Comparison of ENCODE assay signal across 18 cellular contexts in the genomic region with DNA sequence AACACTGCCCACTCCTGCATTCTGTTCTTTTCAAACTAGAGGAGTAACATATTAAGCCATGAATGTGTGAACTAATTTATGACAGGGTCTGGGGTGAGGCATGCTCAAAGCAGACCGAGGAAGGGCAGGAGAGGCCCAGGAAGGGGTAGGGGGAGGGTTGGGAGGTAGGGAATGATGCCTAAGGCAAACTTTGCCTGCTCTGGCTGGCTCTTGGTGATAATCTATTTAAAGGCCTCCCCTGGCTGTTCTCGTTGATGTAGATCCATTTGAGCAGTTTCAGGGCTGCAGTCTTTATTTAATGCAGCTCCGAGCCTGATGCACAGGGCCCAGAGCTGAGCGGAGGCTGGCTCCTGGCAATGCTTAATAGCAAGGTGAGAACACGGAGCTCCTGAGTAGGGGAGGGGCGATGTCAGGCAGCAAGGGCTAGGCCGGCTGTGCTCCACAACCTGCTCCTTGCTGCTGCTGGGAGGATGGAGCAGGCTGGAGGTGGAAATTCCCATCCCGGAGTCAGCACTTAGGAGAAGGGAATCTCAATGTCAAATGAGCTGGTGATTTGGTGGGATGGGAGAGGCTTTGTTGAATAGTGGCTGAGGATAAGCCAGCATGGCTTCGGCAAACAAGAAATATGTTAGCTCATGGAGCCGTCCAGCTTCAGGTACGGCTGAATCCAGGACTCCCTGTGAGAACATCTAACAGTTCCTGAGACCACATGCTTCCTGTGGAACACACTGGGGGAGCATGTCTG.
DNase-seq lines count a peak whose midpoint lies in the region; ATAC-seq, FAIRE-seq and TF ChIP-seq lines count a peak whose summit lies in the region.
"Had no signal": no experiment of that assay in that cellular context is flagged by ENCODE, and none has a peak within 500 bp of the region (broad histone marks: within the 10 kb centered on the region; RNA-seq: fewer than 3 reads in every experiment).

No MANE protein-coding gene starts in this region.

- no peak overlapping the region for H4K5ac ChIP-seq in H1 (ENCODE audit: insufficient read length, low read depth, low read length)

- no peak overlapping the region for H3K4ac ChIP-seq in H1 (replicated peaks; ENCODE audit: insufficient read length, low read depth, low read length)

- no peak overlapping the region for H3K4me2 ChIP-seq in H1 (ENCODE audit: insufficient read depth in 1 of 2, low read depth in 2 of 2, low read length in 2 of 2)

- no peak overlapping the region for H3K18ac ChIP-seq in H1 (ENCODE audit: extremely low read depth, low read length)

- no peak overlapping the region for H2AFZ ChIP-seq in H1 (ENCODE audit: low read length)

- peak; percentile 13 for DNase-seq in activated T-cell treated with anti-CD3 and anti-CD28 coated beads, Interleukin-2, amount 50 U/mL, for 24 hours
- DNase-seq in activated T-cell treated with anti-CD3 and anti-CD28 coated beads, Interleukin-2, amount 50 U/mL, for 1 hour, result no peak
- DNase-seq in H1 (ENCODE audit: low read depth in 1 of 2, low spot score in 2 of 2) (peak in 1 of 2 experiments; percentile 41), mesothelial cell of epicardium (ENCODE audit: low spot score in 2 of 2, unreplicated experiment in 2 of 2) (peak; percentile 21 to 47), upper lobe of right lung (peak; percentile 26), HUDEP-2 (lab: John Stamatoyannopoulos, UW; ENCODE audit: unreplicated experiment in 76 of 76) (no peak), HT-29 (ENCODE audit: low spot score) (no peak), Calu3 (no peak)
- DNase-seq: brain microvascular endothelial cell, HCEC 1CT, naive B cell had no signal

- 0 out of 2 replicates have a peak overlapping the region, but pooled peaks have one; percentile 42 for H2BK12ac ChIP-seq in H1 (ENCODE audit: low read depth, low read length)

- CTCF ChIA-PET in H1 (lab: Charles Lee; ENCODE audit: partially characterized antibody), result interaction anchor here (0.7 to 9.4 kb wide), 7 partner anchors 9 to 335 kb away, joined by 3 to 56 read pairs (median 5); no protein-coding TSS in a partner anchor
- CTCF ChIA-PET in Calu3 (lab: Charles Lee), result interaction anchor here (1.0 kb wide), 1 partner anchor 86 kb away, joined by 3 read pairs; no protein-coding TSS in a partner anchor

- H2BK15ac ChIP-seq in H1 (ENCODE audit: low read length), result 0 out of 2 replicates have a peak overlapping the region, but pooled peaks have one; percentile 53

- no peaks in the 10 kb centered on the region for H4K20me1 ChIP-seq in H1 (replicated peaks in 1 of 2; ENCODE audit: control insufficient read depth in 1 of 2, insufficient read depth in 2 of 2, low read length in 2 of 2)

- no peak for TF ChIP-seq CTCF in H1 (IDR thresholded peaks at IDR 0.05; ENCODE audit: control extremely low read depth in 1 of 3, insufficient read depth in 1 of 3, low read depth in 1 of 3, low read length in 3 of 3)
- TF ChIP-seq CTCF in mesothelial cell of epicardium (IDR thresholded peaks at IDR 0.05; ENCODE audit: unreplicated experiment), result no peak
- TF ChIP-seq CTCF in upper lobe of right lung (IDR thresholded peaks at IDR 0.05), result no peak
- TF ChIP-seq CTCF in Calu3 (IDR thresholded peaks at IDR 0.05; ENCODE audit: unreplicated experiment), result no peak

- TF ChIP-seq POLR2A in H1 (IDR thresholded peaks at IDR 0.05; ENCODE audit: control extremely low read depth in 1 of 2, low read depth in 2 of 2, low read length in 2 of 2), result no peak

- no peak overlapping the region for H3K14ac ChIP-seq in H1 (ENCODE audit: insufficient read length)

- WGBS in H1 (ENCODE audit: extremely low coverage in 1 of 2, insufficient coverage in 1 of 2, insufficient read length in 1 of 2, insufficient replicate concordance in 2 of 2, low coverage in 1 of 2, low lambda C conversion rate in 2 of 2, missing lambda C conversion rate in 1 of 2), 2 experiments, result 79% methylated on average over 11 of the region's 11 CpGs; no CpG with 5 or more reads in 1 of the 2 experiments

- no peak overlapping the region for H4K8ac ChIP-seq in H1 (ENCODE audit: extremely low read depth, insufficient read depth, low read length)

- H2BK120ac ChIP-seq in H1 (replicated peaks; ENCODE audit: low read depth, low read length), result no peak overlapping the region

- H3K27ac Mint-ChIP-seq in activated T-cell treated with anti-CD3 and anti-CD28 coated beads, Interleukin-2, amount 50 U/mL, for 24 hours, result no peak overlapping the region
- H3K27ac Mint-ChIP-seq in mesothelial cell of epicardium (peak overlapping the region; percentile 17), Calu3 (ENCODE audit: unreplicated experiment) (no peak overlapping the region)
- H3K27ac Mint-ChIP-seq: activated naive CD4-positive, alpha-beta T cell treated with anti-CD3 and anti-CD28 coated beads, Interleukin-2, amount 50 U/mL, for 24 hours; CD8-positive, alpha-beta memory T cell; T-cell had no signal

- H3K4me1 Mint-ChIP-seq in activated T-cell treated with anti-CD3 and anti-CD28 coated beads, Interleukin-2, amount 50 U/mL, for 24 hours (ENCODE audit: low read depth), result no peaks in the 10 kb centered on the region
- H3K4me1 Mint-ChIP-seq in mesothelial cell of epicardium (peaks cover 18% of the 10 kb centered on the region), Calu3 (ENCODE audit: low read depth, unreplicated experiment) (no peaks in the 10 kb centered on the region)

- H3K36me3 Mint-ChIP-seq in activated T-cell treated with anti-CD3 and anti-CD28 coated beads, Interleukin-2, amount 50 U/mL, for 24 hours (ENCODE audit: low read depth), result no peaks in the 10 kb centered on the region
- H3K36me3 Mint-ChIP-seq in mesothelial cell of epicardium (no peaks in the 10 kb centered on the region), Calu3 (ENCODE audit: insufficient read depth, unreplicated experiment) (no peaks in the 10 kb centered on the region)
- H3K36me3 Mint-ChIP-seq: activated naive CD4-positive, alpha-beta T cell treated with anti-CD3 and anti-CD28 coated beads, Interleukin-2, amount 50 U/mL, for 24 hours; CD8-positive, alpha-beta memory T cell; T-cell had no signal

- no peak for TF ChIP-seq RAD21 in H1 (IDR thresholded peaks at IDR 0.05 in 1 of 2, conservative IDR thresholded peaks at IDR 0.05 in 1 of 2; ENCODE audit: low read depth in 2 of 2, low read length in 2 of 2)

- POLR2A ChIA-PET in H1 (lab: Charles Lee; ENCODE audit: partially characterized antibody), result interaction anchor here (0.6 to 1.3 kb wide), 3 partner anchors 43 to 269 kb away, joined by 3 to 4 read pairs (median 3); partner anchors contain the start of gene UIMC1

- H3K9me3 Mint-ChIP-seq in activated T-cell treated with anti-CD3 and anti-CD28 coated beads, Interleukin-2, amount 50 U/mL, for 24 hours, result no peaks in the 10 kb centered on the region
- H3K9me3 Mint-ChIP-seq in mesothelial cell of epicardium (no peaks in the 10 kb centered on the region), Calu3 (ENCODE audit: low read depth, unreplicated experiment) (no peaks in the 10 kb centered on the region)
- H3K9me3 Mint-ChIP-seq: activated naive CD4-positive, alpha-beta T cell treated with anti-CD3 and anti-CD28 coated beads, Interleukin-2, amount 50 U/mL, for 24 hours; CD8-positive, alpha-beta memory T cell; IgD-negative memory B cell; T-cell had no signal

- no peak overlapping the region for H3K23ac ChIP-seq in H1 (ENCODE audit: insufficient read length)

- H3K4me1 ChIP-seq in H1 (replicated peaks in 1 of 4; ENCODE audit: control insufficient read depth in 3 of 4, insufficient read depth in 4 of 4, low read length in 3 of 4) (peaks cover 4 to 23% (median 13%) of the 10 kb centered on the region in 4 experiments), upper lobe of right lung (no peaks in the 10 kb centered on the region)
- H3K4me1 ChIP-seq: right atrium auricular region had no signal

- H2BK20ac ChIP-seq in H1 (ENCODE audit: low read length), result no peak overlapping the region

- no peaks in the 10 kb centered on the region for H3K23me2 ChIP-seq in H1 (ENCODE audit: low read depth, low read length)

- H3K9me3 ChIP-seq in H1 (ENCODE audit: insufficient read depth in 2 of 2, low read depth in 1 of 2, low read length in 1 of 2) (no peaks in the 10 kb centered on the region), upper lobe of right lung (no peaks in the 10 kb centered on the region)
- H3K9me3 ChIP-seq: right atrium auricular region had no signal

- no peak overlapping the region for H3K56ac ChIP-seq in H1 (replicated peaks; ENCODE audit: insufficient read length, low read depth, low read length)

- FAIRE-seq in H1 (lab: Jason Lieb, UNC), result no peak
- FAIRE-seq: G401.6, GM12891 had no signal

- no peak for TF ChIP-seq EP300 in H1 (IDR thresholded peaks at IDR 0.05; ENCODE audit: borderline replicate concordance in 1 of 2, low read depth in 2 of 2, low read length in 2 of 2)

- H3K4me3 ChIP-seq in H1 (ENCODE audit: extremely low read depth in 1 of 4, insufficient read depth in 2 of 4, low read depth in 3 of 4, low read length in 4 of 4), result no peak overlapping the region
- H3K4me3 ChIP-seq in upper lobe of right lung, result no peak overlapping the region
- H3K4me3 ChIP-seq: right atrium auricular region had no signal

- no peak for ATAC-seq in upper lobe of right lung
- ATAC-seq: T-cell had no signal

- H3K79me1 ChIP-seq in H1 (ENCODE audit: low read depth, low read length), result no peaks in the 10 kb centered on the region

- H2BK5ac ChIP-seq in H1 (ENCODE audit: low read depth, low read length), result no peak overlapping the region

- H3K27me3 ChIP-seq in H1 (replicated peaks in 1 of 4; ENCODE audit: control insufficient read depth in 3 of 4, extremely low read depth in 1 of 4, insufficient read depth in 3 of 4, low read length in 3 of 4) (peaks cover 0 to 18% (median 6%) of the 10 kb centered on the region in 4 experiments; a peak in 5 of 7 replicates), upper lobe of right lung (peaks cover 85% of the 10 kb centered on the region)
- H3K27me3 ChIP-seq: right atrium auricular region had no signal

- peak overlapping the region; percentile 22 for H4K91ac ChIP-seq in H1 (replicated peaks; ENCODE audit: insufficient read length, low read length)

- H3K9ac ChIP-seq in H1 (replicated peaks in 1 of 4; ENCODE audit: extremely low read depth in 1 of 4, low read depth in 3 of 4, low read length in 3 of 4), result no peak overlapping the region

- no TSS peak for BruUV-seq in Calu3 (replicated peaks; lab: Mats Ljungman, UMichigan)

- H2AK5ac ChIP-seq in H1 (ENCODE audit: low read depth, low read length), result no peak overlapping the region

- H3K36me3 ChIP-seq in H1 (ENCODE audit: control insufficient read depth in 2 of 4, insufficient read depth in 4 of 4, low read length in 3 of 4) (no peaks in the 10 kb centered on the region; a peak in 1 of 8 replicates), upper lobe of right lung (no peaks in the 10 kb centered on the region)
- H3K36me3 ChIP-seq: brain microvascular endothelial cell, right atrium auricular region had no signal

- H3K4me3 Mint-ChIP-seq in activated T-cell treated with anti-CD3 and anti-CD28 coated beads, Interleukin-2, amount 50 U/mL, for 24 hours, result no peak overlapping the region
- H3K4me3 Mint-ChIP-seq in mesothelial cell of epicardium, result no peak overlapping the region
- no peak overlapping the region for H3K4me3 Mint-ChIP-seq in Calu3 (ENCODE audit: low read depth, unreplicated experiment)
- H3K4me3 Mint-ChIP-seq: activated naive CD4-positive, alpha-beta T cell treated with anti-CD3 and anti-CD28 coated beads, Interleukin-2, amount 50 U/mL, for 24 hours; CD8-positive, alpha-beta memory T cell; IgD-negative memory B cell; naive B cell; T-cell had no signal

- intact Hi-C loops in upper lobe of right lung (cut with DNase I) (no loop called here), Calu3 (cut with micrococcal nuclease; ENCODE audit: unreplicated experiment) (no loop called here)

- H3K27ac ChIP-seq in H1 (ENCODE audit: low read depth, low read length) (no peak overlapping the region), upper lobe of right lung (no peak overlapping the region)
- H3K27ac ChIP-seq: brain microvascular endothelial cell, right atrium auricular region had no signal

- H3K27me3 Mint-ChIP-seq in activated T-cell treated with anti-CD3 and anti-CD28 coated beads, Interleukin-2, amount 50 U/mL, for 24 hours, result peaks cover 70% of the 10 kb centered on the region
- H3K27me3 Mint-ChIP-seq in mesothelial cell of epicardium (ENCODE audit: low read depth) (peaks cover 68% of the 10 kb centered on the region), Calu3 (ENCODE audit: unreplicated experiment) (peaks cover 100% of the 10 kb centered on the region)

- H3K79me2 ChIP-seq in H1 (ENCODE audit: control insufficient read depth in 1 of 2, insufficient read depth in 2 of 2, low read length in 2 of 2), result no peaks in the 10 kb centered on the region

Comparison
In these comparisons a context has a peak if more than half of its experiments do, and no peak if none do; other contexts are left out.
1. DNase-seq: peak in activated T-cell treated with anti-CD3 and anti-CD28 coated beads, Interleukin-2, amount 50 U/mL, for 24 hours (single experiment), mesothelial cell of epicardium (2 of 2) and upper lobe of right lung (single experiment); none in activated T-cell treated with anti-CD3 and anti-CD28 coated beads, Interleukin-2, amount 50 U/mL, for 1 hour (single experiment), HUDEP-2 (0 of 76), HT-29 (single experiment) and Calu3 (single experiment).